Comparison of ENCODE assay signal across 16 cellular contexts in the genomic region with DNA sequence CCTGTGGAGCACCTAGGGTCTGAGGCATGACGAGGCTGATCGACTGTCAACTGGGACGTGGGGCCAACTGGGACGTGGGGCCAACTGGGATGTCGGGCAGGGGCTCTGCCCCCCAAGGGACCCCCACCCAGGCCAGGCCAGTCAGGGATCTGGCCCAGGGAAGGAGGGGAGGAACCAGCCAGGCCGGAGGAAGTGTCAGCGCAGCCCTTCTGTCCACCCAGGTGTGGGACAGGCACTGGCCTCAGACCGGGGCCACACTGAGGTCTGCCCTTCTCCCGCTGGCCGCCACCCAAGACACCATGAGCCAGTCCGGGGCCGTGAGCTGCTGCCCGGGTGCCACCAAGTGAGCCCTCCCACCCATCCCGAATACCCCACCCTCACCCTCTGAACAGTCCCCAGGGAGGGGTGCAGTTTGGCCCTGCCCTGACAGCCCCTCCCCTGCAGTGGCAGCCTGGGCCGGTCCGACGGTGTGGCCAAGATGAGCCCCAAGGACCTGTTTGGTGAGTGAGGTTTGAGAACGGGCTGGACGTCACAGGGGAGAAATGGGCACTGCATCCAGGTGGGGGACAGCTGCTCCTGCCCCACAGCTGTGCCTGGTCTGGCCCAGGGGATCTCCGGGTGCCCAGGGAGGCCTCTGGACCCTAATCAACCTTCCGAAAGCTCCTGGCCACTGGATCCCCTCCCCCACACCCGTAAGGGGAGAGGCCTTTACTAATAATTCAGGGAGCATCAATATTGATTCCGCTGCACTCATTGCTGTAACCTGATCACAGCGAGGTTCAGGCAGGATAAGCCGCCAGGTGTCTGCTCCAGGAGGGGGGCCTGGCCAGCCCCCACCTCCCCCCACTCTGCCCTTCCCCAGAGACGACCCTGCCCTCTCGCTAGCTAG. TPM values are rescaled to one million over a fixed set of nuclear protein-coding genes. Genes with fewer than 3 reads are reported as not detected.
DNase-seq lines count a peak whose midpoint lies in the region; FAIRE-seq and TF ChIP-seq lines count a peak whose summit lies in the region.
"Had no signal": no experiment of that assay in that cellular context is flagged by ENCODE, and none has a peak within 500 bp of the region (broad histone marks: within the 10 kb centered on the region; RNA-seq: fewer than 3 reads in every experiment).

No MANE protein-coding gene starts in this region.

- no peak overlapping the region for H3K4ac ChIP-seq in H1 (replicated peaks; ENCODE audit: insufficient read length, low read depth, low read length)

- H3K27me3 ChIP-seq in H1 (replicated peaks in 1 of 4; ENCODE audit: control insufficient read depth in 3 of 4, extremely low read depth in 1 of 4, insufficient read depth in 3 of 4, low read length in 3 of 4) (no peaks in the 10 kb centered on the region), suprapubic skin (no peaks in the 10 kb centered on the region)
- H3K27me3 ChIP-seq: brain microvascular endothelial cell had no signal

- peak overlapping the region; percentile 60; the same call in 1 of the 2 replicates for H2BK5ac ChIP-seq in H1 (ENCODE audit: low read depth, low read length)

- no peak overlapping the region for H3K9ac ChIP-seq in H1 (replicated peaks in 1 of 4; ENCODE audit: extremely low read depth in 1 of 4, low read depth in 3 of 4, low read length in 3 of 4)

- no peaks in the 10 kb centered on the region for H3K9me3 ChIP-seq in H1 (ENCODE audit: insufficient read depth in 2 of 2, low read depth in 1 of 2, low read length in 1 of 2)
- H3K9me3 ChIP-seq in suprapubic skin: no peaks in the 10 kb centered on the region
- H3K9me3 ChIP-seq: neutrophil, sigmoid colon had no signal

- H4K8ac ChIP-seq in H1 (ENCODE audit: extremely low read depth, insufficient read depth, low read length): peak overlapping the region; percentile 51; the same call in 1 of the 2 replicates

- no peaks in the 10 kb centered on the region for H3K79me2 ChIP-seq in H1 (ENCODE audit: control insufficient read depth in 1 of 2, insufficient read depth in 2 of 2, low read length in 2 of 2)

- no peak overlapping the region for H3K23ac ChIP-seq in H1 (ENCODE audit: insufficient read length)

- H3K14ac ChIP-seq in H1 (ENCODE audit: insufficient read length): no peak overlapping the region

- H3K23me2 ChIP-seq in H1 (ENCODE audit: low read depth, low read length): peaks cover 8% of the 10 kb centered on the region; the same call in 1 of the 2 replicates

- 85% methylated on average over 23 of the region's 27 CpGs; no CpG with 5 or more reads in 1 of the 2 experiments for WGBS in H1 (ENCODE audit: extremely low coverage in 1 of 2, insufficient coverage in 1 of 2, insufficient read length in 1 of 2, insufficient replicate concordance in 2 of 2, low coverage in 1 of 2, low lambda C conversion rate in 2 of 2, missing lambda C conversion rate in 1 of 2), 2 experiments
- WGBS in suprapubic skin: 80% methylated on average over 16 of the region's 27 CpGs

- no peak overlapping the region for H2BK20ac ChIP-seq in H1 (ENCODE audit: low read length)

- no peak overlapping the region for H2BK120ac ChIP-seq in H1 (replicated peaks; ENCODE audit: low read depth, low read length)

- no peak for TF ChIP-seq RAD21 in H1 (IDR thresholded peaks at IDR 0.05 in 1 of 2, conservative IDR thresholded peaks at IDR 0.05 in 1 of 2; ENCODE audit: low read depth in 2 of 2, low read length in 2 of 2)

- H3K4me3 ChIP-seq in H1 (ENCODE audit: extremely low read depth in 1 of 4, insufficient read depth in 2 of 4, low read depth in 3 of 4, low read length in 4 of 4) (no peak overlapping the region), suprapubic skin (no peak overlapping the region)
- H3K4me3 ChIP-seq: sigmoid colon had no signal

- DNase-seq in NCI-H146 (lab: John Stamatoyannopoulos, UW): peak; percentile 28
- DNase-seq in NCI-H146 treated with DMSO at 0.1 percent for 48 hours (lab: John Stamatoyannopoulos, UW; ENCODE audit: unreplicated experiment): no peak
- DNase-seq in H1 (ENCODE audit: low read depth in 1 of 2, low spot score in 2 of 2): no peak
- DNase-seq in suprapubic skin (ENCODE audit: low spot score in 2 of 2): peak in 1 of 2 donors; percentile 67
- no peak for DNase-seq in CD1c-positive myeloid dendritic cell (ENCODE audit: extremely low spot score)
- no peak for DNase-seq in 8988T
- DNase-seq: activated B cell treated with CpG ODN at 0.5 μM for 24 hours; activated naive CD4-positive, alpha-beta T cell treated with anti-CD3 and anti-CD28 coated beads for 36 hours; brain microvascular endothelial cell; effector CD8-positive, alpha-beta T cell; foreskin fibroblast; NCI-H1092 treated with DMSO at 0.1 percent for 48 hours; PC-3; sigmoid colon; stimulated activated CD4-positive, alpha-beta T cell treated with anti-CD3 and anti-CD28 coated beads, Interleukin-4, amount 100 ng/mL, for 4 hours had no signal

- H3K4me1 ChIP-seq in H1 (replicated peaks in 1 of 4; ENCODE audit: control insufficient read depth in 3 of 4, insufficient read depth in 4 of 4, low read length in 3 of 4) (peaks cover 0 to 48% (median 33%) of the 10 kb centered on the region in 4 experiments; a peak in 6 of 7 replicates), suprapubic skin (peaks cover 67% of the 10 kb centered on the region)

- peak overlapping the region; percentile 94 for H2BK12ac ChIP-seq in H1 (ENCODE audit: low read depth, low read length)

- FAIRE-seq in H1 (lab: Jason Lieb, UNC): no peak

- H4K91ac ChIP-seq in H1 (replicated peaks; ENCODE audit: insufficient read length, low read length): peak overlapping the region; percentile 42

- H2AFZ ChIP-seq in H1 (ENCODE audit: low read length): no peak overlapping the region

- CTCF ChIA-PET in H1 (lab: Charles Lee; ENCODE audit: partially characterized antibody): interaction anchor here (0.9 to 3.4 kb wide), 6 partner anchors 10 to 49 kb away, joined by 3 to 15 read pairs (median 4); no protein-coding TSS in a partner anchor

- no peak for TF ChIP-seq EP300 in H1 (IDR thresholded peaks at IDR 0.05; ENCODE audit: borderline replicate concordance in 1 of 2, low read depth in 2 of 2, low read length in 2 of 2)
- TF ChIP-seq EP300 in suprapubic skin (IDR thresholded peaks at IDR 0.05): no peak

- no peak for TF ChIP-seq CTCF in H1 (IDR thresholded peaks at IDR 0.05; ENCODE audit: control extremely low read depth in 1 of 3, insufficient read depth in 1 of 3, low read depth in 1 of 3, low read length in 3 of 3)
- TF ChIP-seq CTCF in suprapubic skin (IDR thresholded peaks at IDR 0.05): no peak

- H3K79me1 ChIP-seq in H1 (ENCODE audit: low read depth, low read length): no peaks in the 10 kb centered on the region

- no peak overlapping the region for H3K4me2 ChIP-seq in H1 (ENCODE audit: insufficient read depth in 1 of 2, low read depth in 2 of 2, low read length in 2 of 2)

- H3K36me3 ChIP-seq in H1 (ENCODE audit: control insufficient read depth in 2 of 4, insufficient read depth in 4 of 4, low read length in 3 of 4) (no peaks in the 10 kb centered on the region; a peak in 1 of 8 replicates), suprapubic skin (peaks cover 6% of the 10 kb centered on the region)
- H3K36me3 ChIP-seq: brain microvascular endothelial cell, sigmoid colon had no signal

- H4K20me1 ChIP-seq in H1 (replicated peaks in 1 of 2; ENCODE audit: control insufficient read depth in 1 of 2, insufficient read depth in 2 of 2, low read length in 2 of 2): peaks cover 0 to 1% of the 10 kb centered on the region in 2 experiments

- peak overlapping the region; percentile 0; the same call in 1 of the 2 replicates for H3K18ac ChIP-seq in H1 (ENCODE audit: extremely low read depth, low read length)

- H4K5ac ChIP-seq in H1 (ENCODE audit: insufficient read length, low read depth, low read length): no peak overlapping the region

- H3K27ac ChIP-seq in H1 (ENCODE audit: low read depth, low read length): no peak overlapping the region
- H3K27ac ChIP-seq in suprapubic skin: peak overlapping the region; percentile 71
- H3K27ac ChIP-seq: brain microvascular endothelial cell, neutrophil had no signal

- H3K56ac ChIP-seq in H1 (replicated peaks; ENCODE audit: insufficient read length, low read depth, low read length): no peak overlapping the region

- TF ChIP-seq POLR2A in H1 (IDR thresholded peaks at IDR 0.05; ENCODE audit: control extremely low read depth in 1 of 2, low read depth in 2 of 2, low read length in 2 of 2) (no peak), suprapubic skin (IDR thresholded peaks at IDR 0.05) (no peak)

- H2AK5ac ChIP-seq in H1 (ENCODE audit: low read depth, low read length): peak overlapping the region; percentile 93; the same call in 1 of the 2 replicates

- H2BK15ac ChIP-seq in H1 (ENCODE audit: low read length): peak overlapping the region; percentile 88

- POLR2A ChIA-PET in H1 (lab: Charles Lee; ENCODE audit: partially characterized antibody): interaction anchor here (1.1 to 3.9 kb wide), 5 partner anchors 12 to 38 kb away, joined by 3 to 16 read pairs (median 4); a partner anchor contains a TSS

RNA-seq across cellular contexts. Expression of a gene that starts 3.3 kb away (rescaled TPM):
- 38.5 and 44.3 TPM in 2 replicates for total RNA-seq in H1 (2021; fragmentation: NEBNext Ultra II Directional; extraction: Animal tissue kit (Norgen Biotek cat#: 25700))
- 57.0 and 65.3 TPM in 2 replicates for polyA plus RNA-seq in H1 (2011; rRNA removed)
- polyA plus RNA-seq in H1 (2011; cell fraction: cytosol; rRNA removed): 62.3 TPM
- polyA plus RNA-seq in H1 (2011; cell fraction: nucleus; rRNA removed): 176 TPM
- polyA plus RNA-seq in H1 (2012, experiment 1 of 2): 53.1 to 74.7 TPM (median 60.2 TPM) in 4 replicates
- 39.4 TPM for polyA plus RNA-seq in H1 (2012, experiment 2 of 2)
- 35.7 TPM for polyA plus RNA-seq in H1 (2013, experiment 1 of 2)
- polyA plus RNA-seq in H1 (2013, experiment 2 of 2): 35.5 TPM
- polyA minus RNA-seq in H1 (2011; rRNA and poly(A)+ RNA removed): 16.3 and 16.5 TPM in 2 replicates
- 23.9 TPM for polyA minus RNA-seq in H1 (2011; cell fraction: cytosol; rRNA and poly(A)+ RNA removed)
- polyA minus RNA-seq in H1 (2011; cell fraction: nucleus; rRNA and poly(A)+ RNA removed): 34.5 TPM
- total RNA-seq in suprapubic skin: 100 to 1,000 TPM; 107 to 193 (median 140) TPM

RNA-seq across cellular contexts. Expression of a gene that starts 13.7 kb away (rescaled TPM):
- total RNA-seq in H1 (2021; fragmentation: NEBNext Ultra II Directional; extraction: Animal tissue kit (Norgen Biotek cat#: 25700)): 7.3 and 8.0 TPM in 2 replicates
- 16.3 and 21.4 TPM in 2 replicates for polyA plus RNA-seq in H1 (2011; rRNA removed)
- 24.0 TPM for polyA plus RNA-seq in H1 (2011; cell fraction: cytosol; rRNA removed)
- polyA plus RNA-seq in H1 (2011; cell fraction: nucleus; rRNA removed): 32.5 TPM
- polyA plus RNA-seq in H1 (2012, experiment 1 of 2): 12.5 to 17.4 TPM (median 13.9 TPM) in 4 replicates
- 12.3 TPM for polyA plus RNA-seq in H1 (2012, experiment 2 of 2)
- polyA plus RNA-seq in H1 (2013, experiment 1 of 2): 12.2 TPM
- polyA plus RNA-seq in H1 (2013, experiment 2 of 2): 11.8 TPM
- 5.8 and 7.8 TPM in 2 replicates for polyA minus RNA-seq in H1 (2011; rRNA and poly(A)+ RNA removed)
- polyA minus RNA-seq in H1 (2011; cell fraction: cytosol; rRNA and poly(A)+ RNA removed): 3.7 TPM
- 10.1 TPM for polyA minus RNA-seq in H1 (2011; cell fraction: nucleus; rRNA and poly(A)+ RNA removed)
- 10 to 100 TPM; 31.5 to 53.6 (median 39.1) TPM for total RNA-seq in suprapubic skin

RNA-seq across cellular contexts. Expression of a gene that starts 14.3 kb away (rescaled TPM):
- total RNA-seq in H1 (2021; fragmentation: NEBNext Ultra II Directional; extraction: Animal tissue kit (Norgen Biotek cat#: 25700)): 53.7 and 58.4 TPM in 2 replicates
- polyA plus RNA-seq in H1 (2011; rRNA removed): 47.3 and 64.7 TPM in 2 replicates
- polyA plus RNA-seq in H1 (2011; cell fraction: cytosol; rRNA removed): 56.1 TPM
- 53.5 TPM for polyA plus RNA-seq in H1 (2011; cell fraction: nucleus; rRNA removed)
- 30.0 to 53.4 TPM (median 44.3 TPM) in 4 replicates for polyA plus RNA-seq in H1 (2012, experiment 1 of 2)
- polyA plus RNA-seq in H1 (2012, experiment 2 of 2): 49.0 TPM
- 21.9 TPM for polyA plus RNA-seq in H1 (2013, experiment 1 of 2)
- 22.9 TPM for polyA plus RNA-seq in H1 (2013, experiment 2 of 2)
- polyA minus RNA-seq in H1 (2011; rRNA and poly(A)+ RNA removed): 24.3 and 26.2 TPM in 2 replicates
- polyA minus RNA-seq in H1 (2011; cell fraction: cytosol; rRNA and poly(A)+ RNA removed): 30.0 TPM
- polyA minus RNA-seq in H1 (2011; cell fraction: nucleus; rRNA and poly(A)+ RNA removed): 31.6 TPM
- 10 to 100 TPM; 37.0 to 60.6 (median 43.7) TPM for total RNA-seq in suprapubic skin

RNA-seq across cellular contexts. Expression of a gene that starts 37.9 kb away (rescaled TPM):
- total RNA-seq in H1 (2021; fragmentation: NEBNext Ultra II Directional; extraction: Animal tissue kit (Norgen Biotek cat#: 25700)): 302 and 308 TPM in 2 replicates
- 265 and 293 TPM in 2 replicates for polyA plus RNA-seq in H1 (2011; rRNA removed)
- 348 TPM for polyA plus RNA-seq in H1 (2011; cell fraction: cytosol; rRNA removed)
- 319 TPM for polyA plus RNA-seq in H1 (2011; cell fraction: nucleus; rRNA removed)
- polyA plus RNA-seq in H1 (2012, experiment 1 of 2): 296 to 332 TPM (median 325 TPM) in 4 replicates
- 421 TPM for polyA plus RNA-seq in H1 (2012, experiment 2 of 2)
- 240 TPM for polyA plus RNA-seq in H1 (2013, experiment 1 of 2)
- 235 TPM for polyA plus RNA-seq in H1 (2013, experiment 2 of 2)
- 114 and 141 TPM in 2 replicates for polyA minus RNA-seq in H1 (2011; rRNA and poly(A)+ RNA removed)
- 161 TPM for polyA minus RNA-seq in H1 (2011; cell fraction: cytosol; rRNA and poly(A)+ RNA removed)
- polyA minus RNA-seq in H1 (2011; cell fraction: nucleus; rRNA and poly(A)+ RNA removed): 71.4 TPM
- total RNA-seq in suprapubic skin: 100 to 1,000 TPM; 107 to 197 (median 179) TPM
